In genomic region chr6:141301779-141302178, GRCh38 we compare ENCODE assay signal across 28 cellular contexts.
"Had no signal": no experiment of that assay in that cellular context is flagged by ENCODE, and none has a peak within 500 bp of the region (broad histone marks: within the 10 kb centered on the region; RNA-seq: fewer than 3 reads in every experiment).

No MANE protein-coding gene starts in this region.

- H3K9me3 ChIP-seq: ascending aorta, ovary, right lobe of liver, testis, vagina had no signal

- H3K4me1 ChIP-seq: ascending aorta, right lobe of liver, testis, vagina had no signal

- H3K27ac Mint-ChIP-seq: activated naive CD8-positive, alpha-beta T cell treated with anti-CD3 and anti-CD28 coated beads for 36 hours; brain; memory B cell; naive thymus-derived CD4-positive, alpha-beta T cell; progenitor cell of endocrine pancreas; type B pancreatic cell had no signal

- H3K27me3 ChIP-seq: ascending aorta, ovary, right lobe of liver, testis, vagina had no signal

- H3K4me3 ChIP-seq: ascending aorta, ovary, right lobe of liver, skin epidermis, testis, vagina had no signal

- H3K36me3 ChIP-seq: ascending aorta, ovary, right lobe of liver, vagina had no signal

- H3K4me3 Mint-ChIP-seq: activated naive CD8-positive, alpha-beta T cell treated with anti-CD3 and anti-CD28 coated beads for 36 hours; brain; memory B cell; naive thymus-derived CD4-positive, alpha-beta T cell; type B pancreatic cell had no signal

- H3K4me1 Mint-ChIP-seq: brain; memory B cell; naive thymus-derived CD4-positive, alpha-beta T cell had no signal

- H3K27me3 Mint-ChIP-seq: activated naive CD8-positive, alpha-beta T cell treated with anti-CD3 and anti-CD28 coated beads for 36 hours; memory B cell; progenitor cell of endocrine pancreas; type B pancreatic cell had no signal

- ATAC-seq: esophagus mucosa; left colon; naive thymus-derived CD4-positive, alpha-beta T cell; right lobe of liver; stimulated activated naive CD8-positive, alpha-beta T cell treated with anti-CD3 and anti-CD28 coated beads, Interleukin-15, Interleukin-2, amounts not matched to agents 100 U/mL and 50 U/mL, for 24 hours had no signal

- H3K36me3 Mint-ChIP-seq: activated naive CD8-positive, alpha-beta T cell treated with anti-CD3 and anti-CD28 coated beads for 36 hours; brain; memory B cell; naive thymus-derived CD4-positive, alpha-beta T cell; type B pancreatic cell had no signal

- DNase-seq: activated CD4-positive, alpha-beta T cell treated with anti-CD3 and anti-CD28 coated beads for 4 hours; activated CD4-positive, alpha-beta T cell treated with anti-CD3 and anti-CD28 coated beads, Interleukin-2, amount 50 U/mL, for 4 hours; activated CD4-positive, CD25-positive, alpha-beta regulatory T cell; activated CD8-positive, alpha-beta memory T cell treated with anti-CD3 and anti-CD28 coated beads for 24 hours; activated effector memory CD4-positive, alpha-beta T cell treated with Interleukin-2 at 50 U/mL for 16 hours; activated naive CD4-positive, alpha-beta T cell treated with Interleukin-2 at 50 U/mL for 16 hours; activated naive CD8-positive, alpha-beta T cell treated with anti-CD3 and anti-CD28 coated beads for 36 hours; caudate nucleus; head of caudate nucleus; hippocampal formation; kidney; left colon; midbrain; naive thymus-derived CD4-positive, alpha-beta T cell; ovary; right lobe of liver; stimulated activated CD4-positive, alpha-beta T cell treated with anti-CD3 and anti-CD28 coated beads, Interleukin-12 subunit alpha, Interleukin-12 subunit beta, amount 100 ng/mL, for 4 hours; stimulated activated CD4-positive, alpha-beta T cell treated with anti-CD3 and anti-CD28 coated beads, Interleukin-4, amount 100 ng/mL, for 1 hour; stimulated activated naive CD8-positive, alpha-beta T cell treated with anti-CD3 and anti-CD28 coated beads, Interleukin-15, Interleukin-2, amounts not matched to agents 100 U/mL and 50 U/mL, for 24 hours; testis had no signal

- H3K9me3 Mint-ChIP-seq: activated naive CD8-positive, alpha-beta T cell treated with anti-CD3 and anti-CD28 coated beads for 36 hours; brain; memory B cell; naive thymus-derived CD4-positive, alpha-beta T cell; type B pancreatic cell had no signal

- H3K27ac ChIP-seq: ascending aorta, ovary, right lobe of liver, skin epidermis, testis, vagina had no signal
